Comparison of ENCODE assay signal across 8 cellular contexts in the genomic region with DNA sequence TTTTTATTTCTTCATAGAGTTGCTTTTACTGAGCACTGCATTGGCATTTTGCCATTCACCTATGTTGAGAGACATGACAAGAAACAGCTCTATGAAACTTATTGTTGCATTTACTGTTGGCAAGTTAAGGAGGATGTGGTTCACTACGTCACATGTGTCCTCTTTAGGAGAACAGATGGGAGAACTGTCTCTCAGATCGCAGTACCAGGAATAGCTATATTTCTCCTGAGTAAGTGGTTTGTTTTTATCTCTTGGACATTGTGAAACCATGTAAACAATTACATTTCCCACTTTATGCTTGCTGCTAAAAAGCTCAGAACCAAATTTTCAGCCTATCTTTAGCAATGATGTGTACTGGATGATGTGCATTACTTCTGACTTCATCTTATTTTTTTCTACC. TPM values are rescaled to one million over a fixed set of nuclear protein-coding genes. Genes with fewer than 3 reads are reported as not detected.
DNase-seq lines count a peak whose midpoint lies in the region; ATAC-seq and TF ChIP-seq lines count a peak whose summit lies in the region.

No MANE protein-coding gene starts in this region.

- DNase-seq in GM12865 (ENCODE audit: low read depth) (peak; percentile 25), middle frontal gyrus (ENCODE audit: extremely low spot score, low spot score) (peak; percentile 58), SJCRH30 (no peak), NCI-H2029 (lab: John Stamatoyannopoulos, UW) (no peak), esophagus muscularis mucosa (ENCODE audit: extremely low spot score) (no peak)
- DNase-seq in activated naive CD8-positive, alpha-beta T cell treated with anti-CD3 and anti-CD28 coated beads, Interleukin-2, amount 50 U/mL, for 24 hours: no peak

- H3K4me1 ChIP-seq in SJCRH30 (no peaks in the 10 kb centered on the region), esophagus muscularis mucosa (peaks cover 0 to 13% (median 0%) of the 10 kb centered on the region in 4 donors)

- TF ChIP-seq CTCF in GM12865 (IDR thresholded peaks at IDR 0.05; ENCODE audit: insufficient read depth, low read depth, low read length, missing control alignments) (no peak), esophagus muscularis mucosa (IDR thresholded peaks at IDR 0.05) (no peak)

- WGBS in esophagus muscularis mucosa: 46% methylated on average over 2 of the region's 2 CpGs

- ATAC-seq in HG02943 (IDR thresholded peaks at IDR 0.05; ENCODE audit: low read depth, unreplicated experiment) (peak; percentile 58), HG03571 (IDR thresholded peaks at IDR 0.05; ENCODE audit: unreplicated experiment) (no peak)
- ATAC-seq in activated naive CD8-positive, alpha-beta T cell treated with anti-CD3 and anti-CD28 coated beads, Interleukin-2, amount 50 U/mL, for 24 hours: peak; percentile 49

- H3K27me3 Mint-ChIP-seq in activated naive CD8-positive, alpha-beta T cell treated with anti-CD3 and anti-CD28 coated beads, Interleukin-2, amount 50 U/mL, for 24 hours: no peaks in the 10 kb centered on the region

- H3K27ac ChIP-seq in SJCRH30: no peak overlapping the region
- no peak overlapping the region for H3K27ac ChIP-seq in esophagus muscularis mucosa (replicated peaks in 1 of 4)

- TF ChIP-seq EP300 in esophagus muscularis mucosa (IDR thresholded peaks at IDR 0.05): no peak

- no peak for TF ChIP-seq POLR2A in esophagus muscularis mucosa (IDR thresholded peaks at IDR 0.05; ENCODE audit: low read depth)

- H3K36me3 Mint-ChIP-seq in activated naive CD8-positive, alpha-beta T cell treated with anti-CD3 and anti-CD28 coated beads, Interleukin-2, amount 50 U/mL, for 24 hours (ENCODE audit: low read depth): peaks cover 22% of the 10 kb centered on the region

- no peak overlapping the region for H3K4me3 Mint-ChIP-seq in activated naive CD8-positive, alpha-beta T cell treated with anti-CD3 and anti-CD28 coated beads, Interleukin-2, amount 50 U/mL, for 24 hours

- H3K27me3 ChIP-seq in SJCRH30 (no peaks in the 10 kb centered on the region), esophagus muscularis mucosa (no peaks in the 10 kb centered on the region)

- H3K9me3 Mint-ChIP-seq in activated naive CD8-positive, alpha-beta T cell treated with anti-CD3 and anti-CD28 coated beads, Interleukin-2, amount 50 U/mL, for 24 hours: peaks cover 3% of the 10 kb centered on the region

- intact Hi-C loops in esophagus muscularis mucosa (cut with DNase I): no loop called here

- H3K4me1 Mint-ChIP-seq in activated naive CD8-positive, alpha-beta T cell treated with anti-CD3 and anti-CD28 coated beads, Interleukin-2, amount 50 U/mL, for 24 hours: peaks cover 31% of the 10 kb centered on the region

- H3K27ac Mint-ChIP-seq in activated naive CD8-positive, alpha-beta T cell treated with anti-CD3 and anti-CD28 coated beads, Interleukin-2, amount 50 U/mL, for 24 hours: no peak overlapping the region

- H3K9me3 ChIP-seq in SJCRH30 (replicated peaks) (no peaks in the 10 kb centered on the region), esophagus muscularis mucosa (no peaks in the 10 kb centered on the region)

- H3K36me3 ChIP-seq in SJCRH30 (no peaks in the 10 kb centered on the region), esophagus muscularis mucosa (no peaks in the 10 kb centered on the region)

- no peak overlapping the region for H3K4me3 ChIP-seq in GM12865 (ENCODE audit: low read depth, low read length)
- H3K4me3 ChIP-seq in SJCRH30: no peak overlapping the region
- H3K4me3 ChIP-seq in esophagus muscularis mucosa: no peak overlapping the region

RNA-seq across cellular contexts. Expression of a gene that starts 34.8 kb away (rescaled TPM):
- total RNA-seq in SJCRH30 (2014; rRNA removed; shearing (Covaris generic)): 303 and 320 TPM in 2 replicates
- total RNA-seq in esophagus muscularis mucosa: 100 to 1,000 TPM in 3 of 4 donors, 10 to 100 TPM in 1; 96.0 to 118 (median 110) TPM

RNA-seq across cellular contexts. Expression of a gene that starts 55.3 kb away (rescaled TPM):
- total RNA-seq in SJCRH30 (2014; rRNA removed; shearing (Covaris generic)): 188 and 195 TPM in 2 replicates
- total RNA-seq in esophagus muscularis mucosa: 10 to 100 TPM; 64.1 to 85.2 (median 80.5) TPM

Comparison
In these comparisons a context has a peak if more than half of its experiments do, and no peak if none do; other contexts are left out.
1. DNase-seq: peak in GM12865 (single experiment) and middle frontal gyrus (single experiment); none in activated naive CD8-positive, alpha-beta T cell treated with anti-CD3 and anti-CD28 coated beads, Interleukin-2, amount 50 U/mL, for 24 hours (single experiment), SJCRH30 (0 of 2), NCI-H2029 (single experiment) and esophagus muscularis mucosa (single experiment).